Comparison of ENCODE assay signal across 23 cellular contexts in genomic region chr10:49005270-49005669, GRCh38.
"Had no signal": no experiment of that assay in that cellular context is flagged by ENCODE, and none has a peak within 500 bp of the region (broad histone marks: within the 10 kb centered on the region; RNA-seq: fewer than 3 reads in every experiment).

No MANE protein-coding gene starts in this region.

- FAIRE-seq: astrocyte had no signal

- ATAC-seq: activated CD4-positive, alpha-beta T cell treated with anti-CD3 and anti-CD28 coated beads for 36 hours; activated CD8-positive, alpha-beta T cell treated with anti-CD3 and anti-CD28 coated beads for 36 hours; activated naive CD4-positive, alpha-beta T cell treated with anti-CD3 and anti-CD28 coated beads, Interleukin-2, amount 50 U/mL, for 72 hours; activated naive CD8-positive, alpha-beta T cell treated with anti-CD3 and anti-CD28 coated beads, Interleukin-2, amount 50 U/mL, for 24 hours; activated T-cell treated with anti-CD3 and anti-CD28 coated beads, Interleukin-2, amount 50 U/mL, for 72 hours; T-cell had no signal

- H3K9me3 ChIP-seq: MG63 had no signal

- DNase-seq: activated CD4-positive, alpha-beta T cell treated with anti-CD3 and anti-CD28 coated beads for 36 hours; activated CD8-positive, alpha-beta memory T cell treated with anti-CD3 and anti-CD28 coated beads, Interleukin-2, amount 50 U/mL, for 4 hours; activated CD8-positive, alpha-beta T cell treated with anti-CD3 and anti-CD28 coated beads for 36 hours; activated naive CD8-positive, alpha-beta T cell treated with anti-CD3 and anti-CD28 coated beads, Interleukin-2, amount 50 U/mL, for 24 hours; activated T-cell treated with anti-CD3 and anti-CD28 coated beads, Interleukin-2, amount 50 U/mL, for 72 hours; amniotic stem cell; MG63; NCI-H1105; NCI-H1436; NCI-H1694 treated with DMSO at 0.1 percent for 48 hours; NCI-H2029 treated with DMSO at 0.1 percent for 48 hours; NCI-H345; NCI-H510A; NCI-H526 treated with DMSO at 0.1 percent for 48 hours; NCI-H82; SIG-M5; T-cell; T-helper 2 cell; T1000; WERI-Rb-1 had no signal

- H3K27ac ChIP-seq: SK-N-MC, WERI-Rb-1 had no signal

- H3K27me3 ChIP-seq: MG63 had no signal

- H3K36me3 ChIP-seq: MG63, WERI-Rb-1 had no signal

- H3K4me3 ChIP-seq: MG63, SK-N-MC had no signal
